Comparison of ENCODE assay signal across 8 cellular contexts in the genomic region with DNA sequence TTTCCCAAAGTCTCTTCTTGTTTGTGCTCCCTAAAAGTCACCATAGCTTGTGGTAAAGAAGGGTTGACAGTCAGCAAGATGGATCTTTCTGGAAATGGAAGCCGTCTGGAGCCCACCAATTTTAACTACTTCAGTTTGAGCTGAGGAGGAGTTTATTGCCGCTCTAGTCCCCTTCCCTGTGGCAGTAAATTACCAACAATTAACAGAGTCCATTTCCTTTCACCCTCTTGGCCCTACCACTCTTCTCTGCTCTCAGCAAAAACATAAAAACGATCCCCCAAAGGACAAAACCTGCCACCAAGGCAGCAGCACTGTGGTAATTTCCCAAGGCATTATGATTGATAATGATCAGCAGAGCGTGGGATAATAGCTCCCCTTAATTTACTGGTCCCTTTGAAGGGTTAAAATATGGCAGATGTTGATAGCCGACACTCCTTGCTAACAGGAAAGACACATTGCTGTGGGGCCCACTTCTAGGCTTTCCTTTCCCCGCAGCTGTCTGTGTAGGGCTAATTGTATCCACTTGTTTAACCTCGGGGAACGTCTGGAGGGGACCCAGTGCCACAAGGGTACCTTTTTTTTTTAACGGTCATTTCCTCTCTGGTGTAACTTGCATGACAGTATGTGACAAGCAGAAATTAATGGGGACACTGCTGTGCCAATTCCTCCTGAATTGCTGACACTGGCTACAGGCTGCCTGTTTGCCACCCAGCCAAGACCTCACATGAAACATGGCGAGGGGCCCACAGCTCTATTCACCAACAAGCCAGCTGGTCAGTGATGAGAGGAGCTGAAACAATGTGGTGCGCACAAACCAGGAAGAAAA.
DNase-seq lines count a peak whose midpoint lies in the region; ATAC-seq, FAIRE-seq and TF ChIP-seq lines count a peak whose summit lies in the region.

No MANE protein-coding gene starts in this region.

- CTCF ChIA-PET in Panc1 (lab: Charles Lee) = no interaction called here

- H3K27me3 ChIP-seq in Panc1 (ENCODE audit: control insufficient read depth, insufficient read depth, low read length) (no peaks in the 10 kb centered on the region), heart right ventricle (no peaks in the 10 kb centered on the region)

- no TSS peak for BruUV-seq in Panc1 (replicated peaks; lab: Mats Ljungman, UMichigan)

- intact Hi-C loops in Panc1 (cut with micrococcal nuclease; ENCODE audit: unreplicated experiment) = no loop called here
- intact Hi-C loops in heart right ventricle (cut with DNase I) = no loop called here

- TF ChIP-seq CTCF in Panc1 (IDR thresholded peaks at IDR 0.05) = no peak
- no peak for TF ChIP-seq CTCF in heart right ventricle (IDR thresholded peaks at IDR 0.05)

- WGBS in heart right ventricle, 2 donors = 68 to 71% methylated on average over 11 of the region's 11 CpGs

- FAIRE-seq in A204.1 (lab: Jason Lieb, UNC) = peak; percentile 70

- H3K4me1 ChIP-seq in Panc1 (ENCODE audit: control insufficient read depth, insufficient read depth, low read length) = peaks cover 48% of the 10 kb centered on the region
- peaks cover 0 to 35% (median 16%) of the 10 kb centered on the region in 9 donors for H3K4me1 ChIP-seq in heart right ventricle

- in situ Hi-C loops in Panc1 (cut with HindIII; ENCODE audit: low pct_unique_long_range_greater_than_20kb, low sequenced_read_pairs) = no loop called here

- POLR2A ChIA-PET in Panc1 (lab: Charles Lee) = interaction anchor here (0.6 kb wide), 2 partner anchors 28 to 122 kb away, joined by 4 to 11 read pairs; no protein-coding TSS in a partner anchor

- ATAC-seq in GM18909 (IDR thresholded peaks at IDR 0.05; ENCODE audit: poor library complexity, unreplicated experiment) (peak; percentile 47), Panc1 (no peak), heart right ventricle (peak in 7 of 8 donors; percentile 49 to 87 (median 62)), HG02852 (IDR thresholded peaks at IDR 0.05; ENCODE audit: unreplicated experiment) (no peak), GM21723 (IDR thresholded peaks at IDR 0.05; ENCODE audit: unreplicated experiment) (no peak)

- DNase-seq in Panc1 (ENCODE audit: low read depth, low spot score) = no peak
- no peak for DNase-seq in heart right ventricle
- no peak for DNase-seq in ecto neural progenitor cell (ENCODE audit: low spot score)
- DNase-seq in NCI-H510A (lab: John Stamatoyannopoulos, UW) = no peak

- H3K36me3 ChIP-seq in Panc1 (ENCODE audit: control insufficient read depth, insufficient read depth, low read length) = no peaks in the 10 kb centered on the region
- no peaks in the 10 kb centered on the region for H3K36me3 ChIP-seq in heart right ventricle

- H3K4me3 ChIP-seq in Panc1 (ENCODE audit: low read depth in 2 of 2, low read length in 2 of 2) (no peak overlapping the region), heart right ventricle (no peak overlapping the region)

- no peaks in the 10 kb centered on the region for H3K9me3 ChIP-seq in Panc1 (ENCODE audit: control insufficient read depth, insufficient read depth, low read depth, low read length)
- no peaks in the 10 kb centered on the region for H3K9me3 ChIP-seq in heart right ventricle

- peak overlapping the region; percentile 60 for H3K27ac ChIP-seq in Panc1 (ENCODE audit: low read length)
- H3K27ac ChIP-seq in heart right ventricle = peak overlapping the region in 3 of 10 donors; percentile 7 to 26 (median 10)

Comparison
In these comparisons a context has a peak if more than half of its experiments do, and no peak if none do; other contexts are left out.
1. ATAC-seq: peak in GM18909 (single experiment) and heart right ventricle (7 of 8); none in Panc1 (single experiment), HG02852 (single experiment) and GM21723 (single experiment).